8 cellular contexts compared by ENCODE assay signal in genomic region chr10:109934958-109935793, GRCh38. TPM values are rescaled to one million over a fixed set of nuclear protein-coding genes. Genes with fewer than 3 reads are reported as not detected.
DNase-seq lines count a peak whose midpoint lies in the region; ATAC-seq and TF ChIP-seq lines count a peak whose summit lies in the region.

No MANE protein-coding gene starts in this region.

- no peaks in the 10 kb centered on the region for H3K9me3 Mint-ChIP-seq in immature natural killer cell

- ATAC-seq in upper lobe of right lung (peak; percentile 53), HG03095 (IDR thresholded peaks at IDR 0.05; ENCODE audit: unreplicated experiment) (no peak)

- peak overlapping the region; percentile 78 to 94 (median 91) for H3K27ac Mint-ChIP-seq in immature natural killer cell

- no peak overlapping the region for H3K27ac ChIP-seq in upper lobe of right lung

- intact Hi-C loops in upper lobe of right lung (cut with DNase I), result no loop called here

- H3K27me3 ChIP-seq in upper lobe of right lung, result no peaks in the 10 kb centered on the region

- peaks cover 38 to 51% of the 10 kb centered on the region in 2 donors for H3K4me1 Mint-ChIP-seq in immature natural killer cell

- H3K27me3 Mint-ChIP-seq in immature natural killer cell (ENCODE audit: low read depth in 3 of 3), result peaks cover 3 to 6% (median 3%) of the 10 kb centered on the region in 3 donors

- H3K36me3 ChIP-seq in upper lobe of right lung, result no peaks in the 10 kb centered on the region

- H3K4me3 ChIP-seq in upper lobe of right lung, result no peak overlapping the region

- no peaks in the 10 kb centered on the region for H3K9me3 ChIP-seq in upper lobe of right lung

- no peak for TF ChIP-seq CTCF in upper lobe of right lung (IDR thresholded peaks at IDR 0.05)

- peak; percentile 32 for DNase-seq in stimulated activated CD4-positive, alpha-beta T cell treated with anti-CD3 and anti-CD28 coated beads, Interleukin-15, amount 100 ng/mL, for 24 hours
- no peak for DNase-seq in stimulated activated CD4-positive, alpha-beta T cell treated with anti-CD3 and anti-CD28 coated beads, Interleukin-4, amount 100 ng/mL, for 4 hours
- DNase-seq in amniotic epithelial cell (ENCODE audit: low read depth) (peak; percentile 58), immature natural killer cell (no peak), upper lobe of right lung (no peak), germinal center (ENCODE audit: low spot score) (no peak), NCI-H1436 treated with DMSO at 0.1 percent for 48 hours (lab: John Stamatoyannopoulos, UW) (no peak)

- no peaks in the 10 kb centered on the region for H3K36me3 Mint-ChIP-seq in immature natural killer cell

- H3K4me1 ChIP-seq in upper lobe of right lung, result no peaks in the 10 kb centered on the region

- peak overlapping the region; percentile 58 to 76 (median 68) for H3K4me3 Mint-ChIP-seq in immature natural killer cell

RNA-seq across cellular contexts. Expression of gene XPNPEP1, which starts 11.9 kb away (rescaled TPM):
- 10 to 100 TPM; 36.4 to 71.7 (median 57.7) TPM for polyA plus RNA-seq in immature natural killer cell
- 45.2 TPM for total RNA-seq in upper lobe of right lung

Comparison
In these comparisons a context has a peak if more than half of its experiments do, and no peak if none do; other contexts are left out.
1. DNase-seq: peak in stimulated activated CD4-positive, alpha-beta T cell treated with anti-CD3 and anti-CD28 coated beads, Interleukin-15, amount 100 ng/mL, for 24 hours (single experiment) and amniotic epithelial cell (single experiment); none in stimulated activated CD4-positive, alpha-beta T cell treated with anti-CD3 and anti-CD28 coated beads, Interleukin-4, amount 100 ng/mL, for 4 hours (0 of 2), immature natural killer cell (0 of 3), upper lobe of right lung (single experiment), germinal center (single experiment) and NCI-H1436 treated with DMSO at 0.1 percent for 48 hours (single experiment).